1 cellular context compared by ENCODE assay signal in genomic region chr4:3200423-3201090, GRCh38.
TF ChIP-seq lines count a peak whose summit lies in the region.

No MANE protein-coding gene starts in this region.

TF ChIP-seq in K562, 482 proteins besides CTCF, POLR2A, EP300 and RAD21:
- TF ChIP-seq KHSRP (IDR thresholded peaks at IDR 0.05) (no peak), ZMIZ1 (IDR thresholded peaks at IDR 0.05; ENCODE audit: low read depth in 2 of 2, low read length in 2 of 2) (no peak), ZNF408 (CRISPR knock-in tag; IDR thresholded peaks at IDR 0.05; ENCODE audit: low read depth) (no peak), RUNX1 (IDR thresholded peaks at IDR 0.05; ENCODE audit: low read depth) (no peak), MYC (IDR thresholded peaks at IDR 0.05; ENCODE audit: low read depth, low read length) (no peak), MYC (CRISPR knock-in tag; IDR thresholded peaks at IDR 0.05; ENCODE audit: borderline replicate concordance, low read depth) (no peak), ZBTB43 (CRISPR knock-in tag; IDR thresholded peaks at IDR 0.05) (no peak)
TF ChIP-seq in K562: peak in this region for 0.
